8 cellular contexts compared by ENCODE assay signal in genomic region chr7:101244385-101245146, GRCh38.
A peak's percentile ranks its signal among the peaks of the same experiment; 100 is the strongest.
DNase-seq lines count a peak whose midpoint lies in the region; ATAC-seq and TF ChIP-seq lines count a peak whose summit lies in the region.

Gene FIS1, minus strand, starts transcription at chr7:101245081. Its CDS starts 77 bp downstream, at chr7:101245004.

- ATAC-seq in HG03196 (IDR thresholded peaks at IDR 0.05; ENCODE audit: unreplicated experiment), result peak; percentile 88

- in situ Hi-C loops in GM18951 (cut with MboI; ENCODE audit: low sequenced_read_pairs, unreplicated experiment), result no loop called here

- peak; percentile 85 for TF ChIP-seq POLR2A in GM18951 (IDR thresholded peaks at IDR 0.05; ENCODE audit: extremely low read depth, insufficient read depth, insufficient read length)

- TF ChIP-seq CTCF in AG09319 (IDR thresholded peaks at IDR 0.05; ENCODE audit: low read depth, low read length), result peak; percentile 88; the same call in 1 of the 2 replicates

- peak; percentile 52 for DNase-seq in AG09319 (ENCODE audit: extremely low read depth, low read depth)
- DNase-seq in NCI-H345 (lab: John Stamatoyannopoulos, UW), result peak; percentile 94
- DNase-seq in activated CD4-positive, CD25-positive, alpha-beta regulatory T cell (lab: John Stamatoyannopoulos, UW), result peak; percentile 78 to 92 (median 88)
- DNase-seq in central memory CD4-positive, alpha-beta T cell, result peak; percentile 92
- peak; percentile 96 for DNase-seq in islet precursor cell
- peak; percentile 87 to 94 (median 87) for DNase-seq in stimulated activated CD4-positive, alpha-beta T cell treated with anti-CD3 and anti-CD28 coated beads, Interleukin-12 subunit alpha, Interleukin-12 subunit beta, amount 100 ng/mL, for 48 hours (ENCODE audit: low read depth in 2 of 3, low spot score in 1 of 3)

Comparison
In these comparisons a context has a peak if more than half of its experiments do, and no peak if none do; other contexts are left out.
1. Peak in every context shown above with its lines: DNase-seq and ATAC-seq.